In genomic region chr3:45686850-45687249, GRCh38 we compare ENCODE assay signal across 17 cellular contexts.
"Had no signal": no experiment of that assay in that cellular context is flagged by ENCODE, and none has a peak within 500 bp of the region (broad histone marks: within the 10 kb centered on the region; RNA-seq: fewer than 3 reads in every experiment).

No MANE protein-coding gene starts in this region.

- H3K27ac Mint-ChIP-seq: activated naive CD8-positive, alpha-beta T cell treated with anti-CD3 and anti-CD28 coated beads for 36 hours; natural killer cell treated with Interleukin-12 subunit alpha and Interleukin-12 subunit beta and Interleukin-15 and Interleukin-18, amount 100 ng/mL, for 72 hours had no signal

- H3K4me3 Mint-ChIP-seq: activated naive CD8-positive, alpha-beta T cell treated with anti-CD3 and anti-CD28 coated beads for 36 hours; natural killer cell treated with Interleukin-12 subunit alpha and Interleukin-12 subunit beta and Interleukin-15 and Interleukin-18, amount 100 ng/mL, for 72 hours had no signal

- H3K27me3 Mint-ChIP-seq: natural killer cell treated with Interleukin-12 subunit alpha and Interleukin-12 subunit beta and Interleukin-15 and Interleukin-18, amount 100 ng/mL, for 72 hours; progenitor cell of endocrine pancreas had no signal

- DNase-seq: activated naive CD8-positive, alpha-beta T cell treated with anti-CD3 and anti-CD28 coated beads for 36 hours; cortex of kidney; effector CD4-positive, alpha-beta T cell; foreskin fibroblast; hypothalamus; kidney glomerular epithelial cell; left ventricle myocardium superior; mesenchymal stem cell; stimulated activated CD4-positive, alpha-beta T cell treated with anti-CD3 and anti-CD28 coated beads, Interleukin-15, amount 100 ng/mL, for 24 hours; stimulated activated CD4-positive, alpha-beta T cell treated with anti-CD3 and anti-CD28 coated beads, Interleukin-4, amount 100 ng/mL, for 24 hours; stimulated activated naive CD4-positive, alpha-beta T cell; T-helper 9 cell; tibial artery; uterus had no signal

- H3K9me3 Mint-ChIP-seq: natural killer cell treated with Interleukin-12 subunit alpha and Interleukin-12 subunit beta and Interleukin-15 and Interleukin-18, amount 100 ng/mL, for 72 hours had no signal

- ATAC-seq: activated CD4-positive, CD25-positive, alpha-beta regulatory T cell treated with anti-CD3 and anti-CD28 coated beads, Interleukin-2, amount 50 U/mL, for 24 hours; left ventricle myocardium superior; natural killer cell treated with Interleukin-12 subunit alpha and Interleukin-12 subunit beta and Interleukin-15 and Interleukin-18, amount 100 ng/mL, for 72 hours had no signal
